In genomic region chr20:2544211-2544610, GRCh38 we compare ENCODE assay signal across 34 cellular contexts. TPM values are rescaled to one million over a fixed set of nuclear protein-coding genes. Genes with fewer than 3 reads are reported as not detected.
"Had no signal": no experiment of that assay in that cellular context is flagged by ENCODE, and none has a peak within 500 bp of the region (broad histone marks: within the 10 kb centered on the region; RNA-seq: fewer than 3 reads in every experiment).

No MANE protein-coding gene starts in this region.

- H3K27ac ChIP-seq: Peyer's patch, VCaP had no signal

- H3K9me3 ChIP-seq: Peyer's patch had no signal

- H3K4me3 ChIP-seq: Peyer's patch had no signal

- ATAC-seq: activated naive CD4-positive, alpha-beta T cell treated with anti-CD3 and anti-CD28 coated beads, Interleukin-2, amount 50 U/mL, for 72 hours; activated T-cell treated with anti-CD3 and anti-CD28 coated beads, Interleukin-2, amount 50 U/mL, for 4 hours; Right ventricle myocardium inferior; SK-N-SH treated with all-trans-retinoic acid at 6 μM for 48 hours; T-cell; T-helper 17 cell had no signal

- H3K36me3 ChIP-seq: Peyer's patch had no signal

- H3K27me3 ChIP-seq: Peyer's patch had no signal

- H3K4me1 ChIP-seq: Peyer's patch had no signal

- DNase-seq: activated B cell treated with CpG ODN at 0.5 μM for 24 hours; activated CD4-positive, alpha-beta memory T cell treated with anti-CD3 and anti-CD28 coated beads for 36 hours; activated CD4-positive, alpha-beta T cell treated with anti-CD3 and anti-CD28 coated beads for 4 hours; activated CD4-positive, alpha-beta T cell treated with anti-CD3 and anti-CD28 coated beads, Interleukin-2, amount 50 U/mL, for 1 hour; activated CD4-positive, CD25-positive, alpha-beta regulatory T cell treated with anti-CD3 and anti-CD28 coated beads, Interleukin-2, amount 50 U/mL, for 72 hours; activated CD8-positive, alpha-beta memory T cell treated with anti-CD3 and anti-CD28 coated beads, Interleukin-2, amount 50 U/mL, for 4 hours; activated gamma-delta T cell treated with Interleukin-2 at 50 U/mL for 16 hours; activated naive CD4-positive, alpha-beta T cell treated with anti-CD3 and anti-CD28 coated beads for 36 hours; activated T-cell treated with anti-CD3 and anti-CD28 coated beads for 4 hours; activated T-cell treated with anti-CD3 and anti-CD28 coated beads, Interleukin-2, amount 50 U/mL, for 4 hours; anterior cingulate cortex; central memory CD4-positive, alpha-beta T cell; Kasumi-1; MM.1S; MV-4-11; NCI-H1092; NCI-H1436 treated with DMSO at 0.1 percent for 48 hours; NCI-H1694 treated with DMSO at 0.1 percent for 48 hours; NCI-H2029; NCI-H345; NCI-H524 treated with DMSO at 0.1 percent for 48 hours; Peyer's patch; RPMI8226; SIG-M5; T-cell; T-helper 17 cell; T-helper 9 cell had no signal

RNA-seq across cellular contexts. Expression of gene TMC2, which starts 7.8 kb away (rescaled TPM):
- total RNA-seq: activated B cell treated with CpG ODN at 0.5 μM for 24 hours; activated CD4-positive, alpha-beta memory T cell treated with anti-CD3 and anti-CD28 coated beads for 36 hours; activated naive CD4-positive, alpha-beta T cell treated with anti-CD3 and anti-CD28 coated beads for 36 hours; activated naive CD4-positive, alpha-beta T cell treated with anti-CD3 and anti-CD28 coated beads, Interleukin-2, amount 50 U/mL, for 72 hours; activated T-cell treated with anti-CD3 and anti-CD28 coated beads, Interleukin-2, amount 50 U/mL, for 4 hours; activated T-helper 1 cell treated with anti-CD3 and anti-CD28 coated beads, Interleukin-12 subunit alpha, Interleukin-12 subunit beta, Interleukin-2, Interleukin-4 antibody, amounts not matched to agents 30 ng/mL and 10 ng/mL and 1 ng/mL, durations not matched to agents 14 hours and 24 hours and 36 hours; NCI-H460; SK-MEL-5; T-cell; T-helper 17 cell had no signal
